ENCODE assay signal across 17 cellular contexts in genomic region chr6:34132082-34132357, GRCh38. TPM values are rescaled to one million over a fixed set of nuclear protein-coding genes. Genes with fewer than 3 reads are reported as not detected.
"Had no signal": no experiment of that assay in that cellular context is flagged by ENCODE, and none has a peak within 500 bp of the region (broad histone marks: within the 10 kb centered on the region; RNA-seq: fewer than 3 reads in every experiment).

No MANE protein-coding gene starts in this region.

- H3K4me1 Mint-ChIP-seq: activated CD4-positive, alpha-beta T cell treated with anti-CD3 and anti-CD28 coated beads, Interleukin-2, amount 10 ng/mL, durations not matched to agents 7 days and 5 days; natural killer cell had no signal

- H3K27me3 ChIP-seq: colonic mucosa, uterus had no signal

- H3K9me3 ChIP-seq: colonic mucosa, left ventricle myocardium inferior, prostate gland, tibial artery, uterus had no signal

- H3K4me3 ChIP-seq: colonic mucosa, left ventricle myocardium inferior, prostate gland, skin epidermis, tibial artery, uterus had no signal

- H3K27ac Mint-ChIP-seq: activated CD4-positive, alpha-beta T cell treated with anti-CD3 and anti-CD28 coated beads, Interleukin-2, amount 10 ng/mL, durations not matched to agents 7 days and 5 days; activated naive CD4-positive, alpha-beta T cell treated with anti-CD3 and anti-CD28 coated beads, Interleukin-2, amount 50 U/mL, for 72 hours; activated T-cell treated with anti-CD3 and anti-CD28 coated beads, Interleukin-2, amount 50 U/mL, for 72 hours; natural killer cell; stimulated activated naive B cell treated with anti-CD40 and anti-IgM and Interleukin-4, amounts not matched to agents 10 μg/mL and 1 μg/mL and 100 μg/mL, for 72 hours; T-helper 1 cell treated with Interleukin-12 subunit alpha and Interleukin-12 subunit beta and Interleukin-4 antibody, amounts not matched to agents 30 μg/mL and 1 μg/mL, for 36 hours had no signal

- H3K27ac ChIP-seq: colonic mucosa, left ventricle myocardium inferior, prostate gland, skin epidermis, tibial artery, uterus had no signal

- H3K9me3 Mint-ChIP-seq: activated CD4-positive, alpha-beta T cell treated with anti-CD3 and anti-CD28 coated beads, Interleukin-2, amount 10 ng/mL, durations not matched to agents 7 days and 5 days; activated naive CD4-positive, alpha-beta T cell treated with anti-CD3 and anti-CD28 coated beads, Interleukin-2, amount 50 U/mL, for 72 hours; activated T-cell treated with anti-CD3 and anti-CD28 coated beads, Interleukin-2, amount 50 U/mL, for 72 hours; natural killer cell; stimulated activated naive B cell treated with anti-CD40 and anti-IgM and Interleukin-4, amounts not matched to agents 10 μg/mL and 1 μg/mL and 100 μg/mL, for 72 hours; T-helper 1 cell treated with Interleukin-12 subunit alpha and Interleukin-12 subunit beta and Interleukin-4 antibody, amounts not matched to agents 30 μg/mL and 1 μg/mL, for 36 hours had no signal

- H3K36me3 Mint-ChIP-seq: activated naive CD4-positive, alpha-beta T cell treated with anti-CD3 and anti-CD28 coated beads, Interleukin-2, amount 50 U/mL, for 72 hours; natural killer cell; stimulated activated naive B cell treated with anti-CD40 and anti-IgM and Interleukin-4, amounts not matched to agents 10 μg/mL and 1 μg/mL and 100 μg/mL, for 72 hours had no signal

- H3K4me3 Mint-ChIP-seq: activated CD4-positive, alpha-beta T cell treated with anti-CD3 and anti-CD28 coated beads, Interleukin-2, amount 10 ng/mL, durations not matched to agents 7 days and 5 days; activated T-cell treated with anti-CD3 and anti-CD28 coated beads, Interleukin-2, amount 50 U/mL, for 72 hours; natural killer cell; stimulated activated naive B cell treated with anti-CD40 and anti-IgM and Interleukin-4, amounts not matched to agents 10 μg/mL and 1 μg/mL and 100 μg/mL, for 72 hours; T-helper 1 cell treated with Interleukin-12 subunit alpha and Interleukin-12 subunit beta and Interleukin-4 antibody, amounts not matched to agents 30 μg/mL and 1 μg/mL, for 36 hours had no signal

- DNase-seq: activated gamma-delta T cell; central memory CD4-positive, alpha-beta T cell; colonic mucosa; kidney; left ventricle myocardium inferior; natural killer cell; occipital lobe; stimulated activated naive B cell treated with anti-CD40 and anti-IgM and Interleukin-4, amounts not matched to agents 10 μg/mL and 1 μg/mL and 100 μg/mL, for 72 hours; tibial artery; uterus had no signal

- H3K36me3 ChIP-seq: colonic mucosa, left ventricle myocardium inferior, prostate gland, tibial artery, uterus had no signal

- H3K4me1 ChIP-seq: colonic mucosa, left ventricle myocardium inferior, prostate gland, tibial artery, uterus had no signal

RNA-seq across cellular contexts. Expression of gene GRM4, which starts 13.9 kb away (rescaled TPM):
- polyA plus RNA-seq: right cardiac atrium had no signal
